In the genomic region with DNA sequence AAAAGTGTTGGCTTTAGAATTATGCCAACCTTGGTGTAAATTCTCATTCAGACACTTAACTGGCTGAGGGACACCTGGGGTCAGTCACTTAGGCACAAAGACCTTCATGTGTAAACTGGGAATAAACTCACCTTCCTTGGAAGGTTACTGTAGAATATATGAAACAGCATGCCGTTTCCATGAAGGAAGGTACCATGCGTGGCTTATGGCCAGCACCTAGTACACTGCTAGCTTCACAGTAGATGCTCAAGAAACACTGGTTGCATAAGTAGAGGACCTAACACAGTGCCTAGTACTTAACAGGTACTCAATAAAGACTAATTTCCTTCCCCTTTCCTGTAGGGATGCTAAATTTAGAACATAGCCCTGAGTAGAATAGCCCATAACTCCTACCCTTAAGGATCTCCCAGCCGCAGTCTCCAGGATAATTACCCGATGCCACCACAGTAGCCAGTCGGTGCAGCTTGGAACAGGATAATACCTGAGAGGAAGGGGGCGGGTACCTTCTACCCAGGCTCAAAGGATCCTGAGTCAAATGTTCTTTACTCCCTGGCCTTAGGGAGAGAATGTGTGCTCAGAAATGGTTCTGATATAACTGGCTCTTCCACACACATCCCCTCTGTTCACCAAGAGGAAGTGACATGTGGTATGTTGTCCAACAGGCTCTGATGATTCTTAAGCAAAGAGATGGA, we compare ENCODE assay signal across 8 cellular contexts. TPM values are rescaled to one million over a fixed set of nuclear protein-coding genes. Genes with fewer than 3 reads are reported as not detected.
DNase-seq lines count a peak whose midpoint lies in the region; ATAC-seq, FAIRE-seq and TF ChIP-seq lines count a peak whose summit lies in the region.

No MANE protein-coding gene starts in this region.

- H3K9me3 Mint-ChIP-seq in effector memory CD8-positive, alpha-beta T cell: no peaks in the 10 kb centered on the region

- TF ChIP-seq CTCF in pancreas (IDR thresholded peaks at IDR 0.05): no peak

- intact Hi-C loops in pancreas (cut with DNase I): no loop called here

- peak overlapping the region in 2 of 4 donors; percentile 92 to 95 for H3K4me3 ChIP-seq in pancreas

- H3K27ac Mint-ChIP-seq in effector memory CD8-positive, alpha-beta T cell: peak overlapping the region; percentile 88 to 98

- H3K4me1 Mint-ChIP-seq in effector memory CD8-positive, alpha-beta T cell (ENCODE audit: low read depth in 2 of 2): peaks cover 77 to 81% of the 10 kb centered on the region in 2 donors

- H3K27ac ChIP-seq in pancreas: peak overlapping the region; percentile 97 to 98 (median 98)

- no peaks in the 10 kb centered on the region for H3K27me3 Mint-ChIP-seq in effector memory CD8-positive, alpha-beta T cell

- peaks cover 10 to 39% (median 38%) of the 10 kb centered on the region in 3 donors for H3K4me1 ChIP-seq in pancreas

- H3K27me3 ChIP-seq in pancreas: no peaks in the 10 kb centered on the region

- H3K9me3 ChIP-seq in pancreas: no peaks in the 10 kb centered on the region

- 54 to 59% methylated on average over 6 of the region's 6 CpGs for WGBS in pancreas, 2 donors

- H3K36me3 ChIP-seq in pancreas: peaks cover 0 to under 1% (median 0%) of the 10 kb centered on the region in 3 donors

- ATAC-seq in effector memory CD8-positive, alpha-beta T cell (replicated peaks): no peak
- ATAC-seq in pancreas: no peak
- ATAC-seq in GM21423 (IDR thresholded peaks at IDR 0.05; ENCODE audit: unreplicated experiment): no peak
- ATAC-seq in HG03442 (IDR thresholded peaks at IDR 0.05; ENCODE audit: unreplicated experiment): no peak

- peak overlapping the region; percentile 95 to 97 for H3K4me3 Mint-ChIP-seq in effector memory CD8-positive, alpha-beta T cell

- peaks cover 46% of the 10 kb centered on the region for H3K36me3 Mint-ChIP-seq in effector memory CD8-positive, alpha-beta T cell (ENCODE audit: insufficient read depth)

- DNase-seq in ELF-1 (ENCODE audit: low read depth, low spot score): peak; percentile 55
- peak; percentile 69 for DNase-seq in NCI-H69 (lab: John Stamatoyannopoulos, UW)
- DNase-seq in effector memory CD8-positive, alpha-beta T cell: no peak
- DNase-seq in pancreas: no peak
- no peak for DNase-seq in retina
- DNase-seq in iPS-NIHi11 (ENCODE audit: low spot score): no peak

- FAIRE-seq in pancreas (lab: Jason Lieb, UNC): no peak

RNA-seq across cellular contexts. Expression of a gene that starts 3.6 kb away (rescaled TPM):
- total RNA-seq in pancreas: 10 to 100 TPM; 27.3 to 59.8 (median 40.0) TPM
- polyA plus RNA-seq in pancreas: 10 to 100 TPM; 40.8 to 55.5 TPM

RNA-seq across cellular contexts. Expression of a gene that starts 20.0 kb away (rescaled TPM):
- total RNA-seq in pancreas: 1 to 10 TPM in 1 of 6 donors, under 1 TPM in 4, not detected in 1; 0.20 to 1.5 (median 0.79) TPM
- under 1 TPM; 0.04 to 0.12 TPM for polyA plus RNA-seq in pancreas

Comparison
In these comparisons a context has a peak if more than half of its experiments do, and no peak if none do; other contexts are left out.
1. DNase-seq: peak in ELF-1 (single experiment) and NCI-H69 (single experiment); none in effector memory CD8-positive, alpha-beta T cell (0 of 3), pancreas (0 of 6), retina (single experiment) and iPS-NIHi11 (single experiment).